16 cellular contexts compared by ENCODE assay signal in genomic region chr12:22702690-22703089, GRCh38.
"Had no signal": no experiment of that assay in that cellular context is flagged by ENCODE, and none has a peak within 500 bp of the region (broad histone marks: within the 10 kb centered on the region; RNA-seq: fewer than 3 reads in every experiment).

No MANE protein-coding gene starts in this region.

- H3K4me3 ChIP-seq: ascending aorta, coronary artery, left ventricle myocardium inferior, neural progenitor cell, pancreas, testis, upper lobe of right lung had no signal

- H3K27me3 Mint-ChIP-seq: stimulated activated naive CD8-positive, alpha-beta T cell treated with anti-CD3 and anti-CD28 coated beads, Interleukin-15, Interleukin-2, amounts not matched to agents 100 ng/mL and 50 ng/mL, for 24 hours had no signal

- H3K36me3 ChIP-seq: ascending aorta, left ventricle myocardium inferior, neural progenitor cell, pancreas, upper lobe of right lung had no signal

- H3K27ac Mint-ChIP-seq: activated CD8-positive, alpha-beta memory T cell treated with anti-CD3 and anti-CD28 coated beads, Interleukin-2, amount 10 ng/mL, durations not matched to agents 7 days and 5 days; neural progenitor cell; stimulated activated naive CD8-positive, alpha-beta T cell treated with anti-CD3 and anti-CD28 coated beads, Interleukin-15, Interleukin-2, amounts not matched to agents 100 ng/mL and 50 ng/mL, for 24 hours had no signal

- H3K4me3 Mint-ChIP-seq: activated CD8-positive, alpha-beta memory T cell treated with anti-CD3 and anti-CD28 coated beads, Interleukin-2, amount 10 ng/mL, durations not matched to agents 7 days and 5 days; activated T-cell treated with anti-CD3 and anti-CD28 coated beads, Interleukin-2, amount 50 U/mL, for 4 hours; neural progenitor cell; stimulated activated naive CD8-positive, alpha-beta T cell treated with anti-CD3 and anti-CD28 coated beads, Interleukin-15, Interleukin-2, amounts not matched to agents 100 ng/mL and 50 ng/mL, for 24 hours had no signal

- H3K36me3 Mint-ChIP-seq: activated CD8-positive, alpha-beta memory T cell treated with anti-CD3 and anti-CD28 coated beads, Interleukin-2, amount 10 ng/mL, durations not matched to agents 7 days and 5 days; neural progenitor cell had no signal

- H3K9me3 Mint-ChIP-seq: activated T-cell treated with anti-CD3 and anti-CD28 coated beads, Interleukin-2, amount 50 U/mL, for 4 hours; neural progenitor cell; stimulated activated naive CD8-positive, alpha-beta T cell treated with anti-CD3 and anti-CD28 coated beads, Interleukin-15, Interleukin-2, amounts not matched to agents 100 ng/mL and 50 ng/mL, for 24 hours had no signal

- ATAC-seq: activated CD8-positive, alpha-beta memory T cell treated with anti-CD3 and anti-CD28 coated beads, Interleukin-2, amount 10 ng/mL, durations not matched to agents 7 days and 5 days; activated T-cell treated with anti-CD3 and anti-CD28 coated beads, Interleukin-2, amount 50 U/mL, for 4 hours; pancreas; upper lobe of right lung had no signal

- H3K4me1 ChIP-seq: ascending aorta, left ventricle myocardium inferior, pancreas, testis, upper lobe of right lung had no signal

- DNase-seq: activated CD8-positive, alpha-beta memory T cell treated with anti-CD3 and anti-CD28 coated beads, Interleukin-2, amount 10 ng/mL, durations not matched to agents 7 days and 5 days; activated gamma-delta T cell; activated T-cell treated with anti-CD3 and anti-CD28 coated beads, Interleukin-2, amount 50 U/mL, for 4 hours; effector CD4-positive, alpha-beta T cell; foreskin fibroblast; head of caudate nucleus; left ventricle myocardium inferior; pancreas; stimulated activated CD4-positive, alpha-beta T cell treated with anti-CD3 and anti-CD28 coated beads, Interleukin-15, amount 100 ng/mL, for 24 hours; stimulated activated CD4-positive, alpha-beta T cell treated with anti-CD3 and anti-CD28 coated beads, Interleukin-4, amount 100 ng/mL, for 24 hours; testis; upper lobe of right lung had no signal

- H3K9me3 ChIP-seq: ascending aorta, left ventricle myocardium inferior, pancreas, testis, upper lobe of right lung had no signal
